20 cellular contexts compared by ENCODE assay signal in the genomic region with DNA sequence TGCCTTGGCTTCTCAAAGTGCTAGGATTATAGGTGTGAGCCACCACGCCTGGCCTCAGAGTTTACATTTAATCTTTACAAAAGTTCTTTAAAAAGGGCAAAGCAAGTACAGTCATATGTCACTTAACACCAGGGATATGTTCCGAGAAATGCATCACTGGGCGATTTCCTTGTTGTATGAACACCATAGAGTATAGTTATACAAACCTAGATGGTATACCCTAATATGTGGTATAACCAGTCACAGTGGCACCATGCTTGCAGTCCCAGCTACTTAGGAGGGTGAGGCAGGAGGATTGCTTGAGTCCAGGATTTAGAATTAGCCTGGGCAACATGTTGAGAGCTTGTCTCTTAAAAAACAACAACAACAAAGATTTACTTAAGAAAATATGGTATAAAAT.
"Had no signal": no experiment of that assay in that cellular context is flagged by ENCODE, and none has a peak within 500 bp of the region (broad histone marks: within the 10 kb centered on the region; RNA-seq: fewer than 3 reads in every experiment).

No MANE protein-coding gene starts in this region.

- H3K27me3 ChIP-seq: neural progenitor cell, ovary, right atrium auricular region, sigmoid colon, tibial artery, upper lobe of left lung, uterus had no signal

- DNase-seq: cortex of kidney; effector memory CD4-positive, alpha-beta T cell; foreskin melanocyte; glutamatergic neuron; islet precursor cell; mucosa of descending colon; nucleus accumbens; ovary; sigmoid colon; stimulated activated CD4-positive, alpha-beta T cell treated with anti-CD3 and anti-CD28 coated beads, Interleukin-2, amount 100 ng/mL, for 24 hours; stimulated activated CD4-positive, alpha-beta T cell treated with anti-CD3 and anti-CD28 coated beads, Interleukin-4, amount 100 ng/mL, for 4 hours; stimulated activated naive CD4-positive, alpha-beta T cell; tibial artery; upper lobe of left lung; uterus had no signal

- H3K9me3 Mint-ChIP-seq: natural killer cell treated with Interleukin-12 subunit alpha and Interleukin-12 subunit beta and Interleukin-15 and Interleukin-18, amount 100 ng/mL, for 72 hours; neural progenitor cell had no signal

- ATAC-seq: left lobe of liver, mucosa of descending colon had no signal

- H3K27ac Mint-ChIP-seq: neural progenitor cell had no signal

- H3K4me3 Mint-ChIP-seq: natural killer cell treated with Interleukin-12 subunit alpha and Interleukin-12 subunit beta and Interleukin-15 and Interleukin-18, amount 100 ng/mL, for 72 hours; neural progenitor cell had no signal

- H3K27me3 Mint-ChIP-seq: natural killer cell treated with Interleukin-12 subunit alpha and Interleukin-12 subunit beta and Interleukin-15 and Interleukin-18, amount 100 ng/mL, for 72 hours had no signal

- H3K27ac ChIP-seq: neural progenitor cell, ovary, right atrium auricular region, sigmoid colon, skin epidermis, tibial artery, upper lobe of left lung, uterus had no signal

- H3K4me3 ChIP-seq: mucosa of descending colon, neural progenitor cell, ovary, right atrium auricular region, sigmoid colon, skin epidermis, tibial artery, upper lobe of left lung, uterus had no signal

- H3K4me1 Mint-ChIP-seq: neural progenitor cell had no signal
